In genomic region chr4:127781303-127782024, GRCh38 we compare ENCODE assay signal across 8 cellular contexts. TPM values are rescaled to one million over a fixed set of nuclear protein-coding genes. Genes with fewer than 3 reads are reported as not detected.
DNase-seq lines count a peak whose midpoint lies in the region; ATAC-seq and TF ChIP-seq lines count a peak whose summit lies in the region.

No MANE protein-coding gene starts in this region.

- no peaks in the 10 kb centered on the region for H4K20me1 ChIP-seq in OCI-LY7 (ENCODE audit: insufficient read depth, low read length)

- H3K4me3 ChIP-seq in OCI-LY7 (ENCODE audit: low read depth, low read length, poor library complexity, severe bottlenecking): no peak overlapping the region
- H3K4me3 ChIP-seq in dorsolateral prefrontal cortex: peak overlapping the region; percentile 68 to 94 (median 82)
- H3K4me3 ChIP-seq in lung: peak overlapping the region; percentile 57
- peak overlapping the region; percentile 48 to 60 (median 51) for H3K4me3 ChIP-seq in thyroid gland (replicated peaks in 1 of 3)

- 13 to 14% methylated on average over 40 to 43 of the region's 43 CpGs for WGBS in lung, 2 donors
- 11 to 23% methylated on average over 18 to 41 of the region's 43 CpGs for WGBS in thyroid gland, 2 donors

- ATAC-seq in HG02642 (IDR thresholded peaks at IDR 0.05; ENCODE audit: poor library complexity, unreplicated experiment) (peak; percentile 40), lung (ENCODE audit: insufficient read depth, low FRiP score) (peak; percentile 39), GM21360 (IDR thresholded peaks at IDR 0.05; ENCODE audit: unreplicated experiment) (no peak)

- peak; percentile 62 for DNase-seq in NCI-H2227 (lab: John Stamatoyannopoulos, UW; ENCODE audit: unreplicated experiment)
- no peak for DNase-seq in NCI-H2227 treated with DMSO at 0.1 percent for 48 hours (lab: John Stamatoyannopoulos, UW)
- DNase-seq in OCI-LY7 (ENCODE audit: low spot score): no peak
- peak in 2 of 10 donors; percentile 50 to 54 for DNase-seq in dorsolateral prefrontal cortex
- no peak for DNase-seq in lung (ENCODE audit: low spot score)
- peak; percentile 53 to 55 for DNase-seq in thyroid gland

- H3K27me3 ChIP-seq in dorsolateral prefrontal cortex (no peaks in the 10 kb centered on the region), lung (ENCODE audit: control insufficient read depth, insufficient read depth) (no peaks in the 10 kb centered on the region), thyroid gland (no peaks in the 10 kb centered on the region)

- no peaks in the 10 kb centered on the region for H3K9me3 ChIP-seq in OCI-LY7 (ENCODE audit: low read length)
- no peaks in the 10 kb centered on the region for H3K9me3 ChIP-seq in lung (ENCODE audit: control insufficient read depth in 2 of 2, insufficient read depth in 1 of 2, low read length in 1 of 2)
- no peaks in the 10 kb centered on the region for H3K9me3 ChIP-seq in thyroid gland

- H3K4me1 ChIP-seq in OCI-LY7 (ENCODE audit: insufficient read depth, low read length, poor library complexity, severe bottlenecking) (peaks cover 5% of the 10 kb centered on the region), lung (ENCODE audit: control insufficient read depth in 2 of 2, insufficient read depth in 2 of 2, low read length in 2 of 2) (peaks cover 2 to 3% of the 10 kb centered on the region in 2 donors), thyroid gland (peaks cover 0 to 4% of the 10 kb centered on the region in 2 donors)

- peak overlapping the region; percentile 55; the same call in 1 of the 2 replicates for H3K4me2 ChIP-seq in OCI-LY7 (ENCODE audit: low read length)

- TF ChIP-seq POLR2A in thyroid gland (IDR thresholded peaks at IDR 0.05): no peak

- CTCF ChIA-PET in OCI-LY7 (lab: Charles Lee; ENCODE audit: unreplicated experiment): no interaction called here

- no peaks in the 10 kb centered on the region for H3K79me2 ChIP-seq in OCI-LY7 (ENCODE audit: insufficient read depth, low read depth, low read length)

- no peaks in the 10 kb centered on the region for H3K9me2 ChIP-seq in OCI-LY7 (ENCODE audit: insufficient read depth, low read length)

- TF ChIP-seq CTCF in OCI-LY7 (conservative IDR thresholded peaks at IDR 0.05; ENCODE audit: low read length): no peak
- peak in 2 of 56 donors; percentile 2 to 8 for TF ChIP-seq CTCF in dorsolateral prefrontal cortex (IDR thresholded peaks at IDR 0.05 in 54 of 56, conservative IDR thresholded peaks at IDR 0.05 in 2 of 56; ENCODE audit: low read depth in 1 of 56, partially characterized antibody in 56 of 56)
- no peak for TF ChIP-seq CTCF in lung (IDR thresholded peaks at IDR 0.05; ENCODE audit: control extremely low read depth, extremely low read depth)
- no peak for TF ChIP-seq CTCF in thyroid gland (IDR thresholded peaks at IDR 0.05)

- intact Hi-C loops in OCI-LY7 (cut with micrococcal nuclease; ENCODE audit: unreplicated experiment): no loop called here
- intact Hi-C loops in dorsolateral prefrontal cortex (cut with DNase I): loop anchor here (2.0 to 10.0 kb wide), 5 partner anchors 101 to 281 kb away; partner anchors contain the start of genes ABHD18 (in 2 of the 2), LARP1B (in 2 of the 2), MFSD8 (in 2 of the 2) and PLK4 (in 2 of the 2)
- intact Hi-C loops in thyroid gland (cut with DNase I): no loop called here

- BruUV-seq in OCI-LY7 (replicated peaks; lab: Mats Ljungman, UMichigan): no TSS peak

- POLR2A ChIA-PET in OCI-LY7 (lab: Charles Lee): no interaction called here

- no peaks in the 10 kb centered on the region for H3K36me3 ChIP-seq in OCI-LY7 (ENCODE audit: insufficient read depth, low read length)
- H3K36me3 ChIP-seq in lung (ENCODE audit: control insufficient read depth in 2 of 2, insufficient read depth in 2 of 2, low read length in 2 of 2): no peaks in the 10 kb centered on the region
- H3K36me3 ChIP-seq in thyroid gland: no peaks in the 10 kb centered on the region

- H2AFZ ChIP-seq in OCI-LY7 (ENCODE audit: low read length): no peak overlapping the region

- H3K27ac ChIP-seq in OCI-LY7 (ENCODE audit: low read depth, low read length, poor library complexity, severe bottlenecking) (no peak overlapping the region), dorsolateral prefrontal cortex (peak overlapping the region; percentile 11 to 97 (median 89)), lung (ENCODE audit: low read depth in 1 of 2, low read length in 1 of 2) (no peak overlapping the region), thyroid gland (peak overlapping the region in 2 of 3 donors; percentile 39 to 47)

RNA-seq across cellular contexts. Expression of gene HSPA4L, which starts 0.7 kb away (rescaled TPM):
- not detected in 2 replicates for total RNA-seq in OCI-LY7 (2014; rRNA removed; shearing (Covaris generic))
- total RNA-seq in OCI-LY7 (2022) (not detected in 2 replicates), dorsolateral prefrontal cortex (100 to 1,000 TPM in 7 of 120 experiments, 10 to 100 TPM in 113; 22.6 to 133 (median 58.3) TPM), lung (1 to 10 TPM; 4.6 to 6.0 TPM), thyroid gland (1 to 10 TPM; 1.7 to 7.8 (median 4.7) TPM)
- polyA plus RNA-seq in lung: 1 to 10 TPM in 1 of 2 donors, under 1 TPM in 1; 0.91 to 1.5 TPM

RNA-seq across cellular contexts. Expression of gene SLC25A31, which starts 51.3 kb away (rescaled TPM):
- not detected in 2 replicates for total RNA-seq in OCI-LY7 (2014; rRNA removed; shearing (Covaris generic))
- not detected in 2 replicates for total RNA-seq in OCI-LY7 (2022)
- total RNA-seq in dorsolateral prefrontal cortex: under 1 TPM in 17 of 120 experiments, not detected in 103; 0.25 to 0.55 (median 0.37) TPM
- not detected for total RNA-seq in lung
- under 1 TPM in 1 of 2 donors, not detected in 1; 0.06 TPM for polyA plus RNA-seq in lung
- under 1 TPM in 1 of 4 donors, not detected in 3; 0.40 TPM for total RNA-seq in thyroid gland

Comparison
In these comparisons a context has a peak if more than half of its experiments do, and no peak if none do; other contexts are left out.
1. DNase-seq: peak in NCI-H2227 (single experiment) and thyroid gland (2 of 2); none in NCI-H2227 treated with DMSO at 0.1 percent for 48 hours (single experiment), OCI-LY7 (single experiment) and lung (single experiment).
2. H3K27ac ChIP-seq: peak in dorsolateral prefrontal cortex (59 of 59) and thyroid gland (2 of 3); none in OCI-LY7 (single experiment) and lung (0 of 2).
3. intact Hi-C loops: an anchor here in dorsolateral prefrontal cortex (2.0 to 10.0 kb wide); none called in OCI-LY7 and thyroid gland.